11 cellular contexts compared by ENCODE assay signal in the genomic region with DNA sequence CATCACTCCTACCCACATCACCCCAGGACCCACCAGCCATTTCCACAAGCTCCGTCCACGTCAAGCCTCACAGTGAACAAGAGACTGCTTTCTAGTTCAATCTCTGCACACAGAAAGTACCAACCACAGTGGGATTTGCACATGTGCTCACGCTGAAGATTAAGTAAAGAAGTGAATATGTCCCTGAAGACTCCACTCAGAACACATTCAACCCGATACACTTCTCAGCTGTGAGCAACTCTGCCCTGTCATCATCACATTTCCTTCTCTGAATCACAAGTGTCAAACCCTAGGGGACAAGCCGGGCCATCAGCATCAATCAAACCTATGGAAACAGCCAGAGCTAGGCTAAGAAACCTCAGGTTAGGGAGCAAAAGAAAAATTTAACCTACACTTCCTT. TPM values are rescaled to one million over a fixed set of nuclear protein-coding genes. Genes with fewer than 3 reads are reported as not detected.
DNase-seq lines count a peak whose midpoint lies in the region; ATAC-seq, FAIRE-seq and TF ChIP-seq lines count a peak whose summit lies in the region.
"Had no signal": no experiment of that assay in that cellular context is flagged by ENCODE, and none has a peak within 500 bp of the region (broad histone marks: within the 10 kb centered on the region; RNA-seq: fewer than 3 reads in every experiment).

No MANE protein-coding gene starts in this region.

- TF ChIP-seq CTCF in HepG2 (CRISPR knock-in tag; IDR thresholded peaks at IDR 0.05) (no peak), right lobe of liver (IDR thresholded peaks at IDR 0.05) (no peak)

- peak overlapping the region; percentile 100; the same call in 1 of the 2 replicates for H3K4me2 ChIP-seq in HepG2 (ENCODE audit: low read depth, low read length)

- H3K9me3 Mint-ChIP-seq in activated T-helper 17 cell treated with anti-CD3 and anti-CD28 coated beads, Interleukin-2, amount 50 U/mL, for 72 hours, result no peaks in the 10 kb centered on the region

- peak overlapping the region; percentile 86 for H3K27ac Mint-ChIP-seq in activated T-helper 17 cell treated with anti-CD3 and anti-CD28 coated beads, Interleukin-2, amount 50 U/mL, for 72 hours

- H3K79me2 ChIP-seq in HepG2 (ENCODE audit: insufficient read depth, low read length), result peaks cover 12% of the 10 kb centered on the region

- peak overlapping the region; percentile 92 for H3K4me3 Mint-ChIP-seq in activated T-helper 17 cell treated with anti-CD3 and anti-CD28 coated beads, Interleukin-2, amount 50 U/mL, for 72 hours

- H3K4me3 ChIP-seq in HepG2 (replicated peaks in 1 of 3; ENCODE audit: insufficient read depth in 1 of 3, low read depth in 2 of 3, low read length in 3 of 3) (no peak overlapping the region), right lobe of liver (no peak overlapping the region), thymus (ENCODE audit: low read length) (peak overlapping the region; percentile 91)

- H3K27me3 Mint-ChIP-seq in activated T-helper 17 cell treated with anti-CD3 and anti-CD28 coated beads, Interleukin-2, amount 50 U/mL, for 72 hours, result no peaks in the 10 kb centered on the region

- no peak overlapping the region for H3K9ac ChIP-seq in HepG2 (ENCODE audit: insufficient read depth, low read depth, low read length)

- peaks cover 11% of the 10 kb centered on the region for H3K36me3 Mint-ChIP-seq in activated T-helper 17 cell treated with anti-CD3 and anti-CD28 coated beads, Interleukin-2, amount 50 U/mL, for 72 hours (ENCODE audit: low read depth)

- H3K9me3 ChIP-seq in HepG2 (ENCODE audit: low read length), result no peaks in the 10 kb centered on the region
- no peaks in the 10 kb centered on the region for H3K9me3 ChIP-seq in right lobe of liver
- H3K9me3 ChIP-seq in thymus (ENCODE audit: control insufficient read depth), result no peaks in the 10 kb centered on the region
- H3K9me3 ChIP-seq: BE2C had no signal

- DNase-seq in HepG2 (ENCODE audit: low spot score) (no peak), right lobe of liver (no peak), left lobe of liver (ENCODE audit: low spot score) (peak; percentile 7), SKM-1 treated with dmso at 0.1 percent for 144 hours (lab: John Stamatoyannopoulos, UW; ENCODE audit: unreplicated experiment) (no peak), ACHN (no peak)
- DNase-seq: BE2C, NCI-H446 had no signal

- TF ChIP-seq EP300 in HepG2 (IDR thresholded peaks at IDR 0.05; ENCODE audit: low read depth in 2 of 2, low read length in 2 of 2) (no peak), HepG2 (CRISPR knock-in tag; IDR thresholded peaks at IDR 0.05; ENCODE audit: borderline replicate concordance) (no peak)

- no peak for FAIRE-seq in HepG2 (lab: Jason Lieb, UNC)
- FAIRE-seq: colon had no signal

- POLR2A ChIA-PET in HepG2 (lab: Yijun Ruan, JAX), result no interaction called here

- CTCF ChIA-PET in HepG2 (lab: Yijun Ruan, JAX; ENCODE audit: low intra/inter-chr PET ratio, low total read pairs), result no interaction called here

- TF ChIP-seq POLR2A in HepG2 (IDR thresholded peaks at IDR 0.05; ENCODE audit: insufficient read depth in 1 of 2, low read depth in 2 of 2, low read length in 2 of 2) (no peak), right lobe of liver (IDR thresholded peaks at IDR 0.05) (no peak)

- H3K4me1 Mint-ChIP-seq in activated T-helper 17 cell treated with anti-CD3 and anti-CD28 coated beads, Interleukin-2, amount 50 U/mL, for 72 hours, result peaks cover 46% of the 10 kb centered on the region

- intact Hi-C loops in HepG2 (cut with micrococcal nuclease; ENCODE audit: unreplicated experiment) (no loop called here), right lobe of liver (cut with DNase I) (no loop called here)

- ATAC-seq in HepG2 (no peak), right lobe of liver (no peak), left lobe of liver (no peak), esophagus mucosa (no peak)
- peak; percentile 68 for ATAC-seq in activated T-helper 17 cell treated with anti-CD3 and anti-CD28 coated beads, Interleukin-2, amount 50 U/mL, for 72 hours (replicated peaks)

- in situ Hi-C loops in HepG2 (cut with HindIII; ENCODE audit: extremely low pct_ligation_motif_present, low pct_unique_long_range_greater_than_20kb), result no loop called here
- in situ Hi-C loops in ACHN (cut with HindIII; ENCODE audit: low pct_ligation_motif_present, low pct_unique_long_range_greater_than_20kb, low sequenced_read_pairs), result no loop called here

- TF ChIP-seq RAD21 in HepG2 (CRISPR knock-in tag; IDR thresholded peaks at IDR 0.05), result no peak

- H3K27me3 ChIP-seq in HepG2 (ENCODE audit: control insufficient read depth in 1 of 2, insufficient read depth in 2 of 2, low read length in 2 of 2) (no peaks in the 10 kb centered on the region), right lobe of liver (no peaks in the 10 kb centered on the region), thymus (ENCODE audit: control insufficient read depth, insufficient read depth) (no peaks in the 10 kb centered on the region)
- H3K27me3 ChIP-seq: BE2C had no signal

- H3K36me3 ChIP-seq in HepG2 (replicated peaks in 1 of 2; ENCODE audit: control insufficient read depth in 1 of 2, insufficient read depth in 2 of 2, low read length in 2 of 2) (no peaks in the 10 kb centered on the region; a peak in 1 of 5 replicates), right lobe of liver (no peaks in the 10 kb centered on the region), thymus (ENCODE audit: control insufficient read depth, insufficient read depth) (peaks cover 13% of the 10 kb centered on the region)
- H3K36me3 ChIP-seq: BE2C had no signal

- WGBS in HepG2 (ENCODE audit: low lambda C conversion rate), result 75% methylated on average over 5 of the region's 5 CpGs
- WGBS in right lobe of liver (ENCODE audit: insufficient coverage, low coverage, low lambda C conversion rate, missing lambda C conversion rate), result 70% methylated on average over 5 of the region's 5 CpGs
- WGBS in thymus, result 76% methylated on average over 5 of the region's 5 CpGs

- H3K27ac ChIP-seq in HepG2 (ENCODE audit: extremely low read length, insufficient read depth, low read length), result no peak overlapping the region
- peak overlapping the region in 1 of 3 donors; percentile 84 for H3K27ac ChIP-seq in right lobe of liver
- H3K27ac ChIP-seq in thymus (ENCODE audit: low read depth), result no peak overlapping the region

- no TSS peak for BruUV-seq in HepG2 (replicated peaks; lab: Mats Ljungman, UMichigan)

- peaks cover 66% of the 10 kb centered on the region for H3K4me1 ChIP-seq in HepG2 (ENCODE audit: insufficient read depth, low read length)
- H3K4me1 ChIP-seq in right lobe of liver, result peaks cover 0 to 60% (median 16%) of the 10 kb centered on the region in 4 donors
- peaks cover 25% of the 10 kb centered on the region for H3K4me1 ChIP-seq in thymus (ENCODE audit: control insufficient read depth, insufficient read depth, low read length)
- H3K4me1 ChIP-seq: BE2C had no signal

- H4K20me1 ChIP-seq in HepG2 (ENCODE audit: insufficient read depth, low read length), result no peaks in the 10 kb centered on the region

- H2AFZ ChIP-seq in HepG2 (ENCODE audit: low read length), result no peak overlapping the region

TF ChIP-seq in HepG2, 621 proteins besides CTCF, POLR2A, EP300 and RAD21 (continues in another document):
- TF ChIP-seq, protein P1, sequence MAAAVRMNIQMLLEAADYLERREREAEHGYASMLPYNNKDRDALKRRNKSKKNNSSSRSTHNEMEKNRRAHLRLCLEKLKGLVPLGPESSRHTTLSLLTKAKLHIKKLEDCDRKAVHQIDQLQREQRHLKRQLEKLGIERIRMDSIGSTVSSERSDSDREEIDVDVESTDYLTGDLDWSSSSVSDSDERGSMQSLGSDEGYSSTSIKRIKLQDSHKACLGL (CRISPR knock-in tag; IDR thresholded peaks at IDR 0.05), result no peak
- TF ChIP-seq ZNF614 (CRISPR knock-in tag; IDR thresholded peaks at IDR 0.05; ENCODE audit: borderline replicate concordance), result no peak
- no peak for TF ChIP-seq ZNF264 (CRISPR knock-in tag; IDR thresholded peaks at IDR 0.05)
- TF ChIP-seq, protein P2, sequence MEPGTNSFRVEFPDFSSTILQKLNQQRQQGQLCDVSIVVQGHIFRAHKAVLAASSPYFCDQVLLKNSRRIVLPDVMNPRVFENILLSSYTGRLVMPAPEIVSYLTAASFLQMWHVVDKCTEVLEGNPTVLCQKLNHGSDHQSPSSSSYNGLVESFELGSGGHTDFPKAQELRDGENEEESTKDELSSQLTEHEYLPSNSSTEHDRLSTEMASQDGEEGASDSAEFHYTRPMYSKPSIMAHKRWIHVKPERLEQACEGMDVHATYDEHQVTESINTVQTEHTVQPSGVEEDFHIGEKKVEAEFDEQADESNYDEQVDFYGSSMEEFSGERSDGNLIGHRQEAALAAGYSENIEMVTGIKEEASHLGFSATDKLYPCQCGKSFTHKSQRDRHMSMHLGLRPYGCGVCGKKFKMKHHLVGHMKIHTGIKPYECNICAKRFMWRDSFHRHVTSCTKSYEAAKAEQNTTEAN (CRISPR knock-in tag; conservative IDR thresholded peaks at IDR 0.05), result no peak
- no peak for TF ChIP-seq ZSCAN21 (CRISPR knock-in tag; IDR thresholded peaks at IDR 0.05; ENCODE audit: borderline replicate concordance)

RNA-seq across cellular contexts. Expression of a gene that starts 1.9 kb away (rescaled TPM):
- total RNA-seq in HepG2 (2016; rRNA removed; fragmentation: Illumina TruSeq; extraction: Trizol) (8.7 and 11.7 TPM in 2 replicates), right lobe of liver (10 to 100 TPM; 17.4 to 48.5 (median 33.8) TPM), left lobe of liver (36.4 TPM), esophagus mucosa (6.1 TPM)
- 18.2 and 18.6 TPM in 2 replicates for total RNA-seq in HepG2 (2016; cell fraction: cytosol; rRNA removed; fragmentation: Illumina TruSeq; extraction: Trizol; ENCODE audit: low read depth)
- total RNA-seq in HepG2 (2016; cell fraction: insoluble cytoplasmic fraction; rRNA removed; fragmentation: Illumina TruSeq; extraction: Trizol), result 7.4 and 13.2 TPM in 2 replicates
- 22.9 and 26.2 TPM in 2 replicates for total RNA-seq in HepG2 (2016; cell fraction: membrane; rRNA removed; fragmentation: Illumina TruSeq; extraction: Trizol)
- total RNA-seq in HepG2 (2016; cell fraction: nucleus; rRNA removed; fragmentation: Illumina TruSeq; extraction: Trizol), result 6.8 and 12.1 TPM in 2 replicates
- polyA plus RNA-seq in HepG2 (2011; rRNA removed) (5.7 and 6.2 TPM in 2 replicates), thymus (7.5 TPM)
- 6.4 and 6.8 TPM in 2 replicates for polyA plus RNA-seq in HepG2 (2011; cell fraction: cytosol; rRNA removed)
- polyA plus RNA-seq in HepG2 (2011; cell fraction: nucleus; rRNA removed), result 27.8 and 29.6 TPM in 2 replicates
- polyA plus RNA-seq in HepG2 (2012), result 5.6 and 5.9 TPM in 2 replicates
- 28.0 and 29.6 TPM in 2 replicates for polyA plus RNA-seq in HepG2 (2016; cell fraction: cytosol; fragmentation: Illumina TruSeq; extraction: Trizol; ENCODE audit: low read depth)
- 8.4 and 9.2 TPM in 2 replicates for polyA plus RNA-seq in HepG2 (2016; cell fraction: insoluble cytoplasmic fraction; fragmentation: Illumina TruSeq; extraction: Trizol; ENCODE audit: low read depth)
- 25.4 and 30.7 TPM in 2 replicates for polyA plus RNA-seq in HepG2 (2016; cell fraction: membrane; fragmentation: Illumina TruSeq; extraction: Trizol; ENCODE audit: low read depth)
- 12.9 and 17.4 TPM in 2 replicates for polyA plus RNA-seq in HepG2 (2016; cell fraction: nucleus; fragmentation: Illumina TruSeq; extraction: Trizol; ENCODE audit: insufficient read depth, low read depth)
- polyA minus RNA-seq in HepG2 (2011; rRNA and poly(A)+ RNA removed; ENCODE audit: low replicate concordance), result 11.7 and 11.8 TPM in 2 replicates
- 6.1 and 8.6 TPM in 2 replicates for polyA minus RNA-seq in HepG2 (2011; cell fraction: cytosol; rRNA and poly(A)+ RNA removed)
- 5.3 and 7.9 TPM in 2 replicates for polyA minus RNA-seq in HepG2 (2011; cell fraction: nucleus; rRNA and poly(A)+ RNA removed)
- 10 to 100 TPM; 13.6 to 39.0 TPM for total RNA-seq in activated T-helper 17 cell treated with anti-CD3 and anti-CD28 coated beads, Interleukin-2, amount 50 U/mL, for 72 hours
